ENCODE assay signal across 21 cellular contexts in the genomic region with DNA sequence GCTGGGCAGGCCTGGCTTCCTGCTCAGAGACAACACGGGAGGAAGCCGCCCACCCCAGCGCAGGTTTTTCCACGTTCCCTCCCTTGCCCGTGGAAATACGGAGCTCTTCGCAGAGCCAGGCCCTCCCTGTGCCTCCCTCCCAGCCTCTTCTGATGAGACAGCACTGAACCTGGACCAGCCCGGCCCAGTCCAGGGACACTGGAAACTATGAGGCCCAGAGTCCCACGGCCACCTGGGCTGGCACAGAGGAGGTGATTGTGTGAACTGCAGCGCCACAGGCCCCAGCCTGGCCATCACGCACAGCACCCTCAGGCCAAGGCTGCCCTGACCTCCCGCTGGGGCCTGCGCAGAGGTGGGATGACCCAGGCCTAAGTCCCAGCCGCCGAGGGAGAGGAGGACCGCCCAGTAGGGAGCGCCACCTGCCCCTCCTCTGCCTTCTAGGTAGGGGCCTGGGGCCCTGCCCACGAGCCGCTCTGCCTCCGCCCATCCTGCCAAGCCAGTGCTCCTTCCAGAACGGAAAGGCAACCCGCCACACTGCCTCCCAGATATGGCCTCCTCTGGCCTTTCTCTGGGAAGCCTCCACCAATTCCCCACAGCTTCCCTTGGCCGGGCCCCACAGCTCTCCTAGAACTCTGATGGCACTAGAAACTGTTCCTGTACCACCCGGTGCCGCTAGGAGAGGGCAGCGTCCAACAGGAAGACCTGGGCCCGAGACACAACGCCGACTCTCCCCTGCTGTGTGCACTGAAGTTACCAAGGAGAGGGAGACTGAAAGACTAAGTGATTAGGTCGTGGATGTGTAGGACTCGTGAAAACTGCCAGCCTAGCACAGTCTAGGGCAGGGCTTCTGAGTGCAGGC. TPM values are rescaled to one million over a fixed set of nuclear protein-coding genes. Genes with fewer than 3 reads are reported as not detected.
A peak's percentile ranks its signal among the peaks of the same experiment; 100 is the strongest.
DNase-seq lines count a peak whose midpoint lies in the region; ATAC-seq, FAIRE-seq and TF ChIP-seq lines count a peak whose summit lies in the region.
"Had no signal": no experiment of that assay in that cellular context is flagged by ENCODE, and none has a peak within 500 bp of the region (broad histone marks: within the 10 kb centered on the region; RNA-seq: fewer than 3 reads in every experiment).

No MANE protein-coding gene starts in this region.

- intact Hi-C loops in spleen (cut with DNase I; ENCODE audit: low total_unique reads), result no loop called here
- intact Hi-C loops in natural killer cell (cut with micrococcal nuclease), result no loop called here

- ATAC-seq in natural killer cell, result no peak
- ATAC-seq in HG03175 (IDR thresholded peaks at IDR 0.05; ENCODE audit: unreplicated experiment), result no peak
- ATAC-seq: CD8-positive, alpha-beta T cell; naive thymus-derived CD8-positive, alpha-beta T cell had no signal

- TF ChIP-seq POLR2A in spleen (IDR thresholded peaks at IDR 0.05), result no peak

- TF ChIP-seq CTCF in astrocyte (IDR thresholded peaks at IDR 0.05; ENCODE audit: insufficient read depth, low read depth, low read length), result no peak
- TF ChIP-seq CTCF in spleen (IDR thresholded peaks at IDR 0.05 in 8 of 11, conservative IDR thresholded peaks at IDR 0.05 in 3 of 11), result no peak
- no peak for TF ChIP-seq CTCF in natural killer cell (IDR thresholded peaks at IDR 0.05)

- no peak overlapping the region for H3K4me2 ChIP-seq in astrocyte (ENCODE audit: low read length)

- H3K4me1 ChIP-seq in astrocyte (ENCODE audit: insufficient read depth, low read length), result peaks cover 17% of the 10 kb centered on the region
- H3K4me1 ChIP-seq in spleen, result peaks cover 0 to 24% (median under 1%) of the 10 kb centered on the region in 6 donors

- H3K4me3 Mint-ChIP-seq in astrocyte (ENCODE audit: unreplicated experiment) (no peak overlapping the region), natural killer cell (no peak overlapping the region)
- H3K4me3 Mint-ChIP-seq: CD8-positive, alpha-beta T cell; HFFc6; immature natural killer cell; naive thymus-derived CD8-positive, alpha-beta T cell had no signal

- H3K27me3 ChIP-seq in H7 (ENCODE audit: control insufficient read depth, insufficient read depth, low read length), result no peaks in the 10 kb centered on the region
- no peaks in the 10 kb centered on the region for H3K27me3 ChIP-seq in astrocyte (ENCODE audit: insufficient read depth, low read length)
- no peaks in the 10 kb centered on the region for H3K27me3 ChIP-seq in spleen (replicated peaks in 1 of 7)
- H3K27me3 ChIP-seq: cardiac muscle cell had no signal

- no peak overlapping the region for H3K4me3 ChIP-seq in H7 (ENCODE audit: insufficient read depth, low read depth, low read length)
- H3K4me3 ChIP-seq in astrocyte (ENCODE audit: insufficient read depth, low read depth, low read length), result no peak overlapping the region
- H3K4me3 ChIP-seq in spleen, result no peak overlapping the region
- H3K4me3 ChIP-seq: cardiac muscle cell had no signal

- 81 to 89% (median 86%) methylated on average over 24 to 31 of the region's 31 CpGs for WGBS in spleen, 5 donors

- H3K4me1 Mint-ChIP-seq in astrocyte (ENCODE audit: low read depth, unreplicated experiment) (peaks cover 16% of the 10 kb centered on the region), natural killer cell (peaks cover 7 to 8% of the 10 kb centered on the region in 2 donors)

- H3K9me3 ChIP-seq in astrocyte (ENCODE audit: insufficient read depth, low read depth, low read length), result no peaks in the 10 kb centered on the region
- H3K9me3 ChIP-seq in spleen, result no peaks in the 10 kb centered on the region

- H3K79me2 ChIP-seq in astrocyte (ENCODE audit: insufficient read depth, low read length), result no peaks in the 10 kb centered on the region

- H3K36me3 ChIP-seq in H7 (replicated peaks; ENCODE audit: control insufficient read depth, insufficient read depth, low read length), result no peaks in the 10 kb centered on the region
- no peaks in the 10 kb centered on the region for H3K36me3 ChIP-seq in astrocyte (ENCODE audit: insufficient read depth, low read length)
- no peaks in the 10 kb centered on the region for H3K36me3 ChIP-seq in spleen
- H3K36me3 ChIP-seq: cardiac muscle cell had no signal

- H4K20me1 ChIP-seq in astrocyte (ENCODE audit: insufficient read depth, low read length), result no peaks in the 10 kb centered on the region

- H2AFZ ChIP-seq in astrocyte (ENCODE audit: low read depth, low read length), result no peak overlapping the region

- FAIRE-seq in astrocyte (lab: Jason Lieb, UNC), result no peak
- FAIRE-seq: small intestine had no signal

- DNase-seq in H7 (peak; percentile 89), astrocyte (ENCODE audit: low read depth) (no peak), iPS-NIHi7 (ENCODE audit: extremely low spot score) (peak; percentile 66), spleen (peak; percentile 55), natural killer cell (no peak), NCI-H1048 (lab: John Stamatoyannopoulos, UW) (no peak)
- DNase-seq: activated CD4-positive, alpha-beta T cell treated with anti-CD3 and anti-CD28 coated beads for 4 hours; CD8-positive, alpha-beta T cell; DMS79; HFFc6; immature natural killer cell; KG1; MV-4-11; NCI-H1930; NK-92 treated with Interleukin-12 subunit alpha and Interleukin-12 subunit beta, amount 100 ng/mL, for 24 hours; small intestine; stimulated activated CD4-positive, alpha-beta T cell treated with anti-CD3 and anti-CD28 coated beads, Interleukin-4, amount 100 ng/mL, for 24 hours had no signal

- H3K27ac ChIP-seq in astrocyte (ENCODE audit: low read depth, low read length), result no peak overlapping the region
- H3K27ac ChIP-seq in spleen, result no peak overlapping the region
- H3K27ac ChIP-seq: cardiac muscle cell had no signal

- H3K27ac Mint-ChIP-seq in astrocyte (ENCODE audit: unreplicated experiment) (peak overlapping the region; percentile 23), natural killer cell (no peak overlapping the region)
- H3K27ac Mint-ChIP-seq: activated T-helper 2 cell treated with anti-CD3 and anti-CD28 coated beads, Interferon-gamma antibody, Interleukin-2, Interleukin-4, amounts not matched to agents 10 μg/mL and 5 μg/mL and 100 μg/mL, durations not matched to agents 14 hours and 24 hours and 36 hours; CD8-positive, alpha-beta T cell; HFFc6 had no signal

- H3K36me3 Mint-ChIP-seq in astrocyte (ENCODE audit: low read depth, unreplicated experiment) (no peaks in the 10 kb centered on the region), natural killer cell (no peaks in the 10 kb centered on the region)
- H3K36me3 Mint-ChIP-seq: CD8-positive, alpha-beta T cell; immature natural killer cell; naive thymus-derived CD8-positive, alpha-beta T cell had no signal

- H3K27me3 Mint-ChIP-seq in astrocyte (ENCODE audit: low read depth, unreplicated experiment), result no peaks in the 10 kb centered on the region
- no peaks in the 10 kb centered on the region for H3K27me3 Mint-ChIP-seq in natural killer cell (ENCODE audit: low read depth in 2 of 2)
- H3K27me3 Mint-ChIP-seq: naive thymus-derived CD8-positive, alpha-beta T cell had no signal

- H3K9ac ChIP-seq in astrocyte (ENCODE audit: low read length), result no peak overlapping the region

- H3K9me3 Mint-ChIP-seq in astrocyte (ENCODE audit: unreplicated experiment), result no peaks in the 10 kb centered on the region
- no peaks in the 10 kb centered on the region for H3K9me3 Mint-ChIP-seq in natural killer cell
- H3K9me3 Mint-ChIP-seq: activated T-helper 2 cell treated with anti-CD3 and anti-CD28 coated beads, Interferon-gamma antibody, Interleukin-2, Interleukin-4, amounts not matched to agents 10 μg/mL and 5 μg/mL and 100 μg/mL, durations not matched to agents 14 hours and 24 hours and 36 hours; CD8-positive, alpha-beta T cell; HFFc6; immature natural killer cell; naive thymus-derived CD8-positive, alpha-beta T cell had no signal

RNA-seq across cellular contexts. Expression of gene PROSER2, which starts 57.2 kb away (rescaled TPM):
- 15.0 and 16.4 TPM in 2 replicates for total RNA-seq in H7 (2014; rRNA removed; shearing (Covaris generic))
- total RNA-seq in astrocyte (10.3 and 12.1 TPM in 2 replicates), spleen (10 to 100 TPM in 4 of 7 donors, 1 to 10 TPM in 3; 5.2 to 15.4 (median 10.8) TPM), natural killer cell (1 to 10 TPM in 2 of 3 donors, under 1 TPM in 1; 0.70 to 1.9 (median 1.1) TPM)
- 1 to 10 TPM; 1.6 to 3.5 (median 1.6) TPM for polyA plus RNA-seq in spleen

Comparison
In these comparisons a context has a peak if more than half of its experiments do, and no peak if none do; other contexts are left out.
1. DNase-seq: peak in H7 (single experiment), iPS-NIHi7 (single experiment) and spleen (single experiment); none in astrocyte (single experiment), natural killer cell (single experiment) and NCI-H1048 (single experiment).